In genomic region chr10:104631946-104632345, GRCh38 we compare ENCODE assay signal across 33 cellular contexts. TPM values are rescaled to one million over a fixed set of nuclear protein-coding genes. Genes with fewer than 3 reads are reported as not detected.
DNase-seq lines count a peak whose midpoint lies in the region; ATAC-seq and TF ChIP-seq lines count a peak whose summit lies in the region.
"Had no signal": no experiment of that assay in that cellular context is flagged by ENCODE, and none has a peak within 500 bp of the region (broad histone marks: within the 10 kb centered on the region; RNA-seq: fewer than 3 reads in every experiment).

No MANE protein-coding gene starts in this region.

- intact Hi-C loops in esophagus muscularis mucosa (cut with DNase I) (no loop called here), Right ventricle myocardium superior (cut with DNase I) (no loop called here)

- no peak for ATAC-seq in GM21786 (IDR thresholded peaks at IDR 0.05; ENCODE audit: unreplicated experiment)
- no peak for ATAC-seq in Right ventricle myocardium superior (ENCODE audit: poor library complexity)
- ATAC-seq: A549; CD8-positive, alpha-beta T cell had no signal

- H3K4me2 ChIP-seq in osteoblast (ENCODE audit: insufficient read depth, low read length) = no peak overlapping the region
- H3K4me2 ChIP-seq: A549; BLaER1; BLaER1 treated with 17β-estradiol and CSF1 and Interleukin-3, amounts not matched to agents 10 nM and 100 nM had no signal

- 67% methylated on average over 3 of the region's 3 CpGs for WGBS in esophagus muscularis mucosa

- H3K27me3 ChIP-seq in esophagus muscularis mucosa (peaks cover 0 to 8% (median 0%) of the 10 kb centered on the region in 4 donors), osteoblast (ENCODE audit: insufficient read depth, low read length) (no peaks in the 10 kb centered on the region)
- H3K27me3 ChIP-seq: BE2C; BLaER1; BLaER1 treated with 17β-estradiol and CSF1 and Interleukin-3, amounts not matched to agents 10 nM and 100 nM had no signal

- TF ChIP-seq POLR2A in esophagus muscularis mucosa (IDR thresholded peaks at IDR 0.05; ENCODE audit: low read depth) = no peak

- peak; percentile 64 for DNase-seq in esophagus muscularis mucosa (ENCODE audit: extremely low spot score)
- peak; percentile 69 for DNase-seq in osteoblast (ENCODE audit: insufficient read length, low spot score, missing footprints)
- DNase-seq in Right ventricle myocardium superior = no peak
- DNase-seq: 8988T; ACHN; AML-193; BE2C; C1 segment of cervical spinal cord; Caco-2; Calu3; CD4-positive, alpha-beta memory T cell; CD4-positive, alpha-beta T cell; CD4-positive, CD25-positive, alpha-beta regulatory T cell; CD8-positive, alpha-beta memory T cell; CD8-positive, alpha-beta T cell; COR-L47; DMS 273 treated with DMSO at 0.1 percent for 48 hours; DMS153; DMS53; DMS79; DMS79 treated with DMSO at 0.1 percent for 48 hours; DND-41; EL had no signal

- no peak overlapping the region for H3K27ac ChIP-seq in esophagus muscularis mucosa (replicated peaks in 1 of 4)
- no peak overlapping the region for H3K27ac ChIP-seq in osteoblast (ENCODE audit: low read depth, low read length)
- H3K27ac ChIP-seq: 22Rv1; A549; BLaER1; BLaER1 treated with 17β-estradiol and CSF1 and Interleukin-3, amounts not matched to agents 10 nM and 100 nM; C4-2B had no signal

- no peaks in the 10 kb centered on the region for H4K20me1 ChIP-seq in osteoblast (ENCODE audit: insufficient read depth, low read length)
- H4K20me1 ChIP-seq: BLaER1; BLaER1 treated with 17β-estradiol and CSF1 and Interleukin-3, amounts not matched to agents 10 nM and 100 nM had no signal

- TF ChIP-seq CTCF in esophagus muscularis mucosa (IDR thresholded peaks at IDR 0.05) (no peak), osteoblast (IDR thresholded peaks at IDR 0.05; ENCODE audit: extremely low read depth, low read depth, low read length) (no peak)

- H3K36me3 ChIP-seq in esophagus muscularis mucosa (no peaks in the 10 kb centered on the region), osteoblast (ENCODE audit: insufficient read depth, low read length) (no peaks in the 10 kb centered on the region)
- H3K36me3 ChIP-seq: BE2C; BLaER1; BLaER1 treated with 17β-estradiol and CSF1 and Interleukin-3, amounts not matched to agents 10 nM and 100 nM had no signal

- no peaks in the 10 kb centered on the region for H3K9me3 ChIP-seq in esophagus muscularis mucosa
- H3K9me3 ChIP-seq in osteoblast (ENCODE audit: low read depth, low read length) = no peaks in the 10 kb centered on the region
- H3K9me3 ChIP-seq: A549, BE2C, Caco-2 had no signal

- H3K4me3 ChIP-seq in esophagus muscularis mucosa = no peak overlapping the region
- H3K4me3 ChIP-seq in osteoblast (ENCODE audit: insufficient read depth, low read length) = no peak overlapping the region
- H3K4me3 ChIP-seq: A549; BLaER1; BLaER1 treated with 17β-estradiol and CSF1 and Interleukin-3, amounts not matched to agents 10 nM and 100 nM had no signal

- H3K4me1 ChIP-seq in esophagus muscularis mucosa = no peaks in the 10 kb centered on the region
- no peaks in the 10 kb centered on the region for H3K4me1 ChIP-seq in osteoblast (ENCODE audit: insufficient read depth, low read length)
- H3K4me1 ChIP-seq: A549, BE2C, BLaER1, Caco-2 had no signal

- no peak overlapping the region for H2AFZ ChIP-seq in osteoblast (ENCODE audit: low read length)

- H3K79me2 ChIP-seq in osteoblast (ENCODE audit: insufficient read depth, low read length) = no peaks in the 10 kb centered on the region

- TF ChIP-seq EP300 in esophagus muscularis mucosa (IDR thresholded peaks at IDR 0.05) = no peak

RNA-seq across cellular contexts. Expression of gene SORCS3, which starts 9.1 kb away (rescaled TPM):
- under 1 TPM; 0.26 to 0.50 (median 0.41) TPM for total RNA-seq in esophagus muscularis mucosa
- not detected in 2 replicates for total RNA-seq in osteoblast
- total RNA-seq in Right ventricle myocardium superior = 0.19 TPM
- total RNA-seq: A172; A673; B cell; Calu3; CD4-positive, CD25-positive, alpha-beta regulatory T cell; CD8-positive, alpha-beta memory T cell; Daoy had no signal
